In the genomic region with DNA sequence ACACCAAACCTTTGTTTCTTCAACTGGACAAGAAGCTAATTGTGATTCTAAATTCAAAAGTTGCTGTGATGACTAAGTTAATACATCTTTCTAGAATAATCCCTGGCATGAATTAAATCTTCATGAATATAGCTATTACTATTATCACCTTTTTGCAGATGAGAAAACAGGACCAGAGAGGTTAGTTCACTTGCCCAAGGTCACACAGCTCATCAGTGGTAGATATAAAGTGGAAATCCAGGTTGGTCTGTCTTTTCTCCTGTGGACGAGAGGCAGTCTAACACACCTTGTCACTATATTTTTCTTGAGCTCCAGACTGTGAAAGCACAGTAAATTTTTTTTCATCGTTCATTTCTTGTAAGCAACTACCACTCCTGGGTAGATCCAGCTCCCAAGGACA, we compare ENCODE assay signal across 32 cellular contexts.
"Had no signal": no experiment of that assay in that cellular context is flagged by ENCODE, and none has a peak within 500 bp of the region (broad histone marks: within the 10 kb centered on the region; RNA-seq: fewer than 3 reads in every experiment).

No MANE protein-coding gene starts in this region.

- DNase-seq: activated B cell treated with CpG ODN at 0.5 μM for 24 hours; activated CD4-positive, alpha-beta memory T cell treated with anti-CD3 and anti-CD28 coated beads for 36 hours; activated CD4-positive, alpha-beta T cell treated with anti-CD3 and anti-CD28 coated beads for 4 hours; activated CD4-positive, alpha-beta T cell treated with anti-CD3 and anti-CD28 coated beads, Interleukin-2, amount 10 ng/mL, durations not matched to agents 24 days and 14 days; activated CD4-positive, alpha-beta T cell treated with anti-CD3 and anti-CD28 coated beads, Interleukin-2, amount 50 U/mL, for 1 hour; activated CD4-positive, alpha-beta T cell treated with anti-CD3 and anti-CD28 coated beads, Interleukin-2, amount 50 U/mL, for 4 hours; activated CD4-positive, CD25-positive, alpha-beta regulatory T cell treated with anti-CD3 and anti-CD28 coated beads, Interleukin-2, amount 50 U/mL, for 72 hours; activated CD8-positive, alpha-beta memory T cell treated with anti-CD3 and anti-CD28 coated beads, Interleukin-2, amount 50 U/mL, for 4 hours; activated CD8-positive, alpha-beta T cell treated with anti-CD3 and anti-CD28 coated beads for 36 hours; activated effector memory CD4-positive, alpha-beta T cell treated with anti-CD3 and anti-CD28 coated beads, Interleukin-2, amount 50 U/mL, for 16 hours; activated gamma-delta T cell treated with Interleukin-2 at 50 U/mL for 16 hours; activated naive CD4-positive, alpha-beta T cell; activated naive CD4-positive, alpha-beta T cell treated with anti-CD3 and anti-CD28 coated beads for 36 hours; activated naive CD4-positive, alpha-beta T cell treated with anti-CD3 and anti-CD28 coated beads, Interleukin-2, amount 50 U/mL, for 16 hours; activated naive CD8-positive, alpha-beta T cell treated with anti-CD3 and anti-CD28 coated beads for 36 hours; activated T-cell treated with anti-CD3 and anti-CD28 coated beads for 4 hours; activated T-cell treated with anti-CD3 and anti-CD28 coated beads, Interleukin-2, amount 50 U/mL, for 1 hour; activated T-cell treated with anti-CD3 and anti-CD28 coated beads, Interleukin-2, amount 50 U/mL, for 4 hours; activated T-cell treated with anti-CD3 and anti-CD28 coated beads, Interleukin-2, amount 50 U/mL, for 72 hours; adrenal gland; amniotic stem cell; aorta; caudate nucleus; cerebellar nuclear complex; T-helper 2 cell; T-helper 9 cell had no signal

- H3K9me3 ChIP-seq: adrenal gland had no signal

- H3K27ac ChIP-seq: adrenal gland, cardiac muscle cell, VCaP had no signal

- FAIRE-seq: bronchial epithelial cell, TTC549 had no signal

- H3K27me3 ChIP-seq: cardiac muscle cell had no signal

- H3K36me3 ChIP-seq: adrenal gland, cardiac muscle cell had no signal

- H3K4me1 ChIP-seq: adrenal gland had no signal

- ATAC-seq: activated CD8-positive, alpha-beta T cell treated with anti-CD3 and anti-CD28 coated beads for 36 hours; activated naive CD4-positive, alpha-beta T cell treated with anti-CD3 and anti-CD28 coated beads, Interleukin-2, amount 50 U/mL, for 72 hours; activated T-cell treated with anti-CD3 and anti-CD28 coated beads, Interleukin-2, amount 50 U/mL, for 4 hours; activated T-cell treated with anti-CD3 and anti-CD28 coated beads, Interleukin-2, amount 50 U/mL, for 72 hours; activated T-helper 17 cell treated with anti-CD3 and anti-CD28 coated beads, Interleukin-2, amount 50 U/mL, for 72 hours had no signal

- H3K4me3 ChIP-seq: adrenal gland, cardiac muscle cell had no signal
